8 cellular contexts compared by ENCODE assay signal in the genomic region with DNA sequence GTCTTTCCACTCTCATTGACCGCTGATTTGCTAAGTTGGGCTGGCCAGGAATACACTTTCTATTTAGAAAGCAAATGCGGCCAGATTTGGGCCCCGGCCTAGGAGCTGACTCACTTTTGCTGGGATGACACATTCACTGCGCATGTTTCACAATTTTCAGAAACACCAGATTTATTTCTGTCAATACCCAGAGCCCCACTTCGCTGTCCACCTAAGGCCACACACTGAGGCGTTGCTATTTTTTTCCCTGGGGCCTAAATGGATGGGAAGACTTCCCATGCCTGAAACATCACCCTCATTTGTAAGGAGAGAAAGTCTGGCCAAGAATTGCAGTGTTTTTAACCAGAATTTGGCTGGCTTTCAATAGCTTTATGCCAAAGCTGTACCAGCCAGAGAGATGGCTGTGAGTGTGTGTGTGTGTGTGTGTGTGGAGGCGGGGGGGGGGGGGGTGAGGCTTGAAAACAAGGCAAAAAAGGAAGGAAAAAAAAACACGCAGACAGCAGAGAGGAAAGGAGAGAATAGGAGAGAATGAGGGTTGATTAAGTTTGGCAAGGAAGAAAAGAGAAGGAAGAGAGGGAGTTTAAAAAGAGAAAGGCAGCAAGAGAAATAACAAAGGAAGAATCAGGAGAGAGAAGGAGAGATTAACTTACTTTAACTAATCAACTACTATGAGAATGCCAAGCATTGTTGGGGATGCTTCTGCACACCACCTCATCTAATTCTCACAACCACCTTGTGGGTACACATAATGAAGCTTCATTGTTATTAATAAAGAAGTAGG.
A peak's percentile ranks its signal among the peaks of the same experiment; 100 is the strongest.
DNase-seq lines count a peak whose midpoint lies in the region; TF ChIP-seq lines count a peak whose summit lies in the region.

No MANE protein-coding gene starts in this region.

- H3K27me3 Mint-ChIP-seq in glutamatergic neuron (ENCODE audit: unreplicated experiment): no peaks in the 10 kb centered on the region

- H3K4me3 Mint-ChIP-seq in glutamatergic neuron (ENCODE audit: unreplicated experiment): no peak overlapping the region

- H3K36me3 ChIP-seq in left ventricle myocardium inferior: no peaks in the 10 kb centered on the region
- H3K36me3 ChIP-seq in smooth muscle cell (ENCODE audit: low read depth): no peaks in the 10 kb centered on the region

- H3K9me3 Mint-ChIP-seq in glutamatergic neuron (ENCODE audit: unreplicated experiment): no peaks in the 10 kb centered on the region

- H3K4me1 ChIP-seq in left ventricle myocardium inferior (peaks cover 43% of the 10 kb centered on the region), smooth muscle cell (ENCODE audit: low read depth) (peaks cover 6% of the 10 kb centered on the region)

- intact Hi-C loops in left ventricle myocardium inferior (cut with micrococcal nuclease): loop anchor here (5.0 kb wide), 1 partner anchor 114 kb away; no protein-coding TSS in a partner anchor

- H4K20me1 ChIP-seq in smooth muscle cell (ENCODE audit: low read depth): no peaks in the 10 kb centered on the region

- H2AFZ ChIP-seq in smooth muscle cell (ENCODE audit: low read depth): no peak overlapping the region

- H3K79me2 ChIP-seq in smooth muscle cell (ENCODE audit: low read depth): no peaks in the 10 kb centered on the region

- peak overlapping the region; percentile 82 for H3K27ac ChIP-seq in left ventricle myocardium inferior (replicated peaks)
- peak overlapping the region; percentile 90 for H3K27ac ChIP-seq in smooth muscle cell (ENCODE audit: low read depth)

- H3K27me3 ChIP-seq in left ventricle myocardium inferior (ENCODE audit: low read depth) (no peaks in the 10 kb centered on the region), smooth muscle cell (ENCODE audit: low read depth) (no peaks in the 10 kb centered on the region)

- no peak for TF ChIP-seq CTCF in left ventricle myocardium inferior (IDR thresholded peaks at IDR 0.05; ENCODE audit: borderline replicate concordance)
- no peak for TF ChIP-seq CTCF in smooth muscle cell (IDR thresholded peaks at IDR 0.05; ENCODE audit: borderline replicate concordance, insufficient read depth, poor library complexity, severe bottlenecking)
- TF ChIP-seq CTCF in glutamatergic neuron (IDR thresholded peaks at IDR 0.05; ENCODE audit: partially characterized antibody, unreplicated experiment): no peak

- WGBS in smooth muscle cell (ENCODE audit: low lambda C conversion rate): 27% methylated on average over 8 of the region's 8 CpGs

- DNase-seq in HS-27A (ENCODE audit: low read depth) (peak; percentile 94), amniotic epithelial cell (ENCODE audit: low read depth) (peak; percentile 98), left ventricle myocardium inferior (peak; percentile 82), smooth muscle cell (lab: John Stamatoyannopoulos, UW; ENCODE audit: unreplicated experiment) (peak; percentile 20), HuH-7 (ENCODE audit: low spot score) (no peak), NCI-H345 treated with DMSO at 0.1 percent for 48 hours (lab: John Stamatoyannopoulos, UW; ENCODE audit: unreplicated experiment) (no peak), activated gamma-delta T cell treated with Interleukin-2 at 50 U/mL for 16 hours (no peak), glutamatergic neuron (no peak)

- no peak overlapping the region for H3K27ac Mint-ChIP-seq in glutamatergic neuron (ENCODE audit: unreplicated experiment)

- H3K9ac ChIP-seq in smooth muscle cell (ENCODE audit: low read depth): peak overlapping the region; percentile 50

- H3K4me1 Mint-ChIP-seq in glutamatergic neuron (ENCODE audit: low read depth, unreplicated experiment): no peaks in the 10 kb centered on the region

- H3K9me3 ChIP-seq in left ventricle myocardium inferior (replicated peaks) (no peaks in the 10 kb centered on the region), smooth muscle cell (replicated peaks; ENCODE audit: low read depth) (no peaks in the 10 kb centered on the region)

- peak overlapping the region; percentile 16 for H3K4me2 ChIP-seq in smooth muscle cell

- no peak overlapping the region for H3K4me3 ChIP-seq in left ventricle myocardium inferior
- H3K4me3 ChIP-seq in smooth muscle cell: no peak overlapping the region

- H3F3A ChIP-seq in smooth muscle cell (ENCODE audit: low read depth): peaks cover 11% of the 10 kb centered on the region

- no peaks in the 10 kb centered on the region for H3K36me3 Mint-ChIP-seq in glutamatergic neuron (ENCODE audit: unreplicated experiment)

Comparison
In these comparisons a context has a peak if more than half of its experiments do, and no peak if none do; other contexts are left out.
1. DNase-seq: peak in HS-27A (single experiment), amniotic epithelial cell (single experiment), left ventricle myocardium inferior (single experiment) and smooth muscle cell (single experiment); none in HuH-7 (single experiment), NCI-H345 treated with DMSO at 0.1 percent for 48 hours (single experiment), activated gamma-delta T cell treated with Interleukin-2 at 50 U/mL for 16 hours (single experiment) and glutamatergic neuron (single experiment).